ENCODE assay signal across 8 cellular contexts in genomic region chr2:151437630-151438029, GRCh38. TPM values are rescaled to one million over a fixed set of nuclear protein-coding genes. Genes with fewer than 3 reads are reported as not detected.
DNase-seq lines count a peak whose midpoint lies in the region; ATAC-seq lines count a peak whose summit lies in the region.

No MANE protein-coding gene starts in this region.

- no peaks in the 10 kb centered on the region for H3K9me3 Mint-ChIP-seq in naive thymus-derived CD8-positive, alpha-beta T cell

- peaks cover 3 to 85% (median 16%) of the 10 kb centered on the region in 3 donors for H3K36me3 Mint-ChIP-seq in naive thymus-derived CD8-positive, alpha-beta T cell

- H3K4me3 Mint-ChIP-seq in naive thymus-derived CD8-positive, alpha-beta T cell = no peak overlapping the region

- H3K27me3 Mint-ChIP-seq in naive thymus-derived CD8-positive, alpha-beta T cell = no peaks in the 10 kb centered on the region

- H3K27ac Mint-ChIP-seq in naive thymus-derived CD8-positive, alpha-beta T cell = peak overlapping the region in 5 of 10 donors; percentile 43 to 89 (median 66)

- DNase-seq in activated CD4-positive, CD25-positive, alpha-beta regulatory T cell treated with anti-CD3 and anti-CD28 coated beads, Interleukin-2, amount 50 U/mL, for 72 hours = no peak
- DNase-seq in M059J (ENCODE audit: low read depth) (peak; percentile 7), medulla oblongata (ENCODE audit: extremely low spot score) (no peak)
- DNase-seq in central memory CD4-positive, alpha-beta T cell = peak; percentile 17
- DNase-seq in naive thymus-derived CD8-positive, alpha-beta T cell = peak in 4 of 10 donors; percentile 4 to 37 (median 30)

- ATAC-seq in activated CD4-positive, CD25-positive, alpha-beta regulatory T cell treated with anti-CD3 and anti-CD28 coated beads, Interleukin-2, amount 50 U/mL, for 24 hours = peak; percentile 30 to 38
- peak; percentile 33 to 64 for ATAC-seq in naive thymus-derived CD8-positive, alpha-beta T cell
- ATAC-seq in HG02763 (IDR thresholded peaks at IDR 0.05; ENCODE audit: unreplicated experiment) (no peak), GM21717 (IDR thresholded peaks at IDR 0.05; ENCODE audit: unreplicated experiment) (no peak)

- POLR2A ChIA-PET in naive thymus-derived CD8-positive, alpha-beta T cell (lab: Charles Lee) = no interaction called here

- peaks cover 6 to 13% (median 9%) of the 10 kb centered on the region in 4 donors for H3K4me1 Mint-ChIP-seq in naive thymus-derived CD8-positive, alpha-beta T cell

RNA-seq across cellular contexts. Expression of gene RIF1, which starts 27.9 kb away (rescaled TPM):
- total RNA-seq in M059J (2014; rRNA removed; shearing (Covaris generic)) = 16.8 and 23.9 TPM in 2 replicates
- total RNA-seq in naive thymus-derived CD8-positive, alpha-beta T cell = 10 to 100 TPM; 56.0 to 69.4 TPM
- 10 to 100 TPM; 24.0 to 31.5 (median 27.4) TPM for polyA plus RNA-seq in naive thymus-derived CD8-positive, alpha-beta T cell

Comparison
In these comparisons a context has a peak if more than half of its experiments do, and no peak if none do; other contexts are left out.
1. ATAC-seq: peak in activated CD4-positive, CD25-positive, alpha-beta regulatory T cell treated with anti-CD3 and anti-CD28 coated beads, Interleukin-2, amount 50 U/mL, for 24 hours (2 of 2) and naive thymus-derived CD8-positive, alpha-beta T cell (2 of 2); none in HG02763 (single experiment) and GM21717 (single experiment).
2. DNase-seq: peak in M059J (single experiment) and central memory CD4-positive, alpha-beta T cell (single experiment); none in activated CD4-positive, CD25-positive, alpha-beta regulatory T cell treated with anti-CD3 and anti-CD28 coated beads, Interleukin-2, amount 50 U/mL, for 72 hours (single experiment) and medulla oblongata (single experiment).